In the genomic region with DNA sequence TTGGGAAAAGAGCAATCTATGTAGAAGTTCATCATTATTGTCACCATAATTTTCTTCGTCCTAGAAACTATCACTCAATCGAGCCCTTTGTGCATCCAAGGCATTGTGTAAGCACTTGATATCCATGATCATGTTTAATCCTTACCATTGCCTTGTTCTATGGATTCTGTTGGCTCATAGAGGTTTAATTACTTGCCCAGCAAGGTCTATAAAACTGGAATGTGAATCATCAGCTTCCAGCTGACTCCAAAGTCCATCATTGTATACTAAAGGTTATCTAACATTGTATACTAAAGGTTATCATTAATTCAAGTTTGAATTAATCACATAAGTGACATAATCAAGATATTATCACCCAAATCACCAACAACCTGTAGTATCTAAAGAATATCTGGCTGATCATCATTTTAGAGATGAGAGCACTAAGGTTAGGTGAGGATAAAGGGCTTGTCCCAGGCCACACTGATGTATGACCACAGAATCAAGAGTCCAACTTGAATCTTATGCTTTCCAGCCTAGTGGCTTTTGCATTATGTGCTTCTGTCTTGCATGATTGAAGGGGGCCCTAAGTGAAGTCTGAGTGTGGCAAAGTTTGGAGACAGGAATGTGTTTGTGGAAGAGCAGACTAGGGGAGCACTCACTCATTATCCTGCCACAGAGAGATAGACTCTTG, we compare ENCODE assay signal across 25 cellular contexts.
DNase-seq lines count a peak whose midpoint lies in the region; ATAC-seq and TF ChIP-seq lines count a peak whose summit lies in the region.
"Had no signal": no experiment of that assay in that cellular context is flagged by ENCODE, and none has a peak within 500 bp of the region (broad histone marks: within the 10 kb centered on the region; RNA-seq: fewer than 3 reads in every experiment).

No MANE protein-coding gene starts in this region.

- CTCF ChIA-PET in activated CD4-positive, alpha-beta T cell treated with anti-CD3 and anti-CD28 coated beads, Interleukin-2, amount 10 ng/mL, durations not matched to agents 7 days and 5 days (lab: Charles Lee), result no interaction called here

- no peaks in the 10 kb centered on the region for H3K27me3 Mint-ChIP-seq in activated CD4-positive, alpha-beta T cell treated with anti-CD3 and anti-CD28 coated beads, Interleukin-2, amount 10 ng/mL, durations not matched to agents 7 days and 5 days
- H3K27me3 Mint-ChIP-seq: CD4-positive, CD25-positive, alpha-beta regulatory T cell; CD8-positive, alpha-beta memory T cell had no signal

- POLR2A ChIA-PET in activated CD4-positive, alpha-beta T cell treated with anti-CD3 and anti-CD28 coated beads, Interleukin-2, amount 10 ng/mL, durations not matched to agents 7 days and 5 days (lab: Charles Lee), result no interaction called here

- H3K4me2 ChIP-seq in neuronal stem cell (ENCODE audit: insufficient read depth, low read length, poor library complexity, severe bottlenecking), result no peak overlapping the region
- H3K4me2 ChIP-seq: BLaER1 had no signal

- TF ChIP-seq CTCF in mucosa of descending colon (IDR thresholded peaks at IDR 0.05) (no peak), lower lobe of right lung (IDR thresholded peaks at IDR 0.05) (no peak), gastrocnemius medialis (IDR thresholded peaks at IDR 0.05 in 4 of 5, conservative IDR thresholded peaks at IDR 0.05 in 1 of 5) (no peak)

- H2BK120ac ChIP-seq in neuronal stem cell (ENCODE audit: low read depth, low read length), result no peak overlapping the region

- H3K4me1 Mint-ChIP-seq in activated CD4-positive, alpha-beta T cell treated with anti-CD3 and anti-CD28 coated beads, Interleukin-2, amount 10 ng/mL, durations not matched to agents 7 days and 5 days, result no peaks in the 10 kb centered on the region
- H3K4me1 Mint-ChIP-seq: CD14-positive monocyte; CD4-positive, alpha-beta memory T cell; CD4-positive, CD25-positive, alpha-beta regulatory T cell; CD8-positive, alpha-beta memory T cell had no signal

- ATAC-seq in mucosa of descending colon, result peak; percentile 94
- ATAC-seq in lower lobe of right lung, result no peak
- ATAC-seq in gastrocnemius medialis, result no peak
- ATAC-seq: GM12878 had no signal

- WGBS in neuronal stem cell (ENCODE audit: extremely low coverage in 2 of 2, insufficient read length in 2 of 2, insufficient replicate concordance in 1 of 2), 2 donors, result no CpG with 5 or more reads among the region's 2 CpGs

- peak overlapping the region; percentile 34 for H2BK15ac ChIP-seq in neuronal stem cell (ENCODE audit: low read length)

- no peak overlapping the region for H3K14ac ChIP-seq in neuronal stem cell (ENCODE audit: low read length)

- H3K27ac Mint-ChIP-seq in activated CD4-positive, alpha-beta T cell treated with anti-CD3 and anti-CD28 coated beads, Interleukin-2, amount 10 ng/mL, durations not matched to agents 7 days and 5 days, result no peak overlapping the region
- H3K27ac Mint-ChIP-seq: CD14-positive monocyte; CD4-positive, alpha-beta memory T cell; CD4-positive, CD25-positive, alpha-beta regulatory T cell; CD8-positive, alpha-beta memory T cell had no signal

- no peak overlapping the region for H4K8ac ChIP-seq in neuronal stem cell (ENCODE audit: low read depth, low read length)

- H2AK5ac ChIP-seq in neuronal stem cell (ENCODE audit: low read depth, low read length), result no peak overlapping the region

- no peaks in the 10 kb centered on the region for H3K36me3 Mint-ChIP-seq in activated CD4-positive, alpha-beta T cell treated with anti-CD3 and anti-CD28 coated beads, Interleukin-2, amount 10 ng/mL, durations not matched to agents 7 days and 5 days (ENCODE audit: low read depth)
- H3K36me3 Mint-ChIP-seq: CD14-positive monocyte; CD4-positive, alpha-beta memory T cell; CD4-positive, CD25-positive, alpha-beta regulatory T cell; CD8-positive, alpha-beta memory T cell had no signal

- no peaks in the 10 kb centered on the region for H3K79me1 ChIP-seq in neuronal stem cell (ENCODE audit: low read depth, low read length)

- TF ChIP-seq POLR2A in gastrocnemius medialis (IDR thresholded peaks at IDR 0.05), result no peak

- H2BK5ac ChIP-seq in neuronal stem cell (ENCODE audit: low read length), result no peak overlapping the region

- H3K4ac ChIP-seq in neuronal stem cell (ENCODE audit: low read length), result no peak overlapping the region

- no peak overlapping the region for H2BK12ac ChIP-seq in neuronal stem cell (ENCODE audit: low read length)

- H3K9me3 Mint-ChIP-seq in activated CD4-positive, alpha-beta T cell treated with anti-CD3 and anti-CD28 coated beads, Interleukin-2, amount 10 ng/mL, durations not matched to agents 7 days and 5 days, result peaks cover 2% of the 10 kb centered on the region

- H4K91ac ChIP-seq in neuronal stem cell (ENCODE audit: low read depth, low read length, poor library complexity), result no peak overlapping the region

- no peak overlapping the region for H3K9ac ChIP-seq in neuronal stem cell (ENCODE audit: low read depth, low read length, poor library complexity)
- H3K9ac ChIP-seq: BLaER1 had no signal

- no peaks in the 10 kb centered on the region for H3K36me3 ChIP-seq in mucosa of descending colon (ENCODE audit: low read depth)
- no peaks in the 10 kb centered on the region for H3K36me3 ChIP-seq in neuronal stem cell (replicated peaks in 1 of 2; ENCODE audit: control insufficient read depth in 2 of 2, insufficient read depth in 2 of 2, low read length in 2 of 2)
- H3K36me3 ChIP-seq in lower lobe of right lung, result no peaks in the 10 kb centered on the region
- H3K36me3 ChIP-seq in gastrocnemius medialis, result no peaks in the 10 kb centered on the region
- H3K36me3 ChIP-seq: BE2C, BLaER1 had no signal

- H3K4me3 ChIP-seq in mucosa of descending colon, result no peak overlapping the region
- no peak overlapping the region for H3K4me3 ChIP-seq in neuronal stem cell (ENCODE audit: low read length in 2 of 2)
- no peak overlapping the region for H3K4me3 ChIP-seq in lower lobe of right lung
- H3K4me3 ChIP-seq in gastrocnemius medialis, result no peak overlapping the region
- H3K4me3 ChIP-seq: BLaER1, GM12878 had no signal

- no peak overlapping the region for H3K4me3 Mint-ChIP-seq in activated CD4-positive, alpha-beta T cell treated with anti-CD3 and anti-CD28 coated beads, Interleukin-2, amount 10 ng/mL, durations not matched to agents 7 days and 5 days
- H3K4me3 Mint-ChIP-seq: CD14-positive monocyte; CD4-positive, alpha-beta memory T cell; CD4-positive, CD25-positive, alpha-beta regulatory T cell; CD8-positive, alpha-beta memory T cell had no signal

- DNase-seq in SW480 (ENCODE audit: low spot score) (peak; percentile 25), mucosa of descending colon (peak in 1 of 3 donors; percentile 18), neuronal stem cell (ENCODE audit: low spot score) (no peak), lower lobe of right lung (no peak), gastrocnemius medialis (no peak), RPMI8226 (no peak)
- DNase-seq in activated CD4-positive, alpha-beta T cell treated with anti-CD3 and anti-CD28 coated beads, Interleukin-2, amount 10 ng/mL, durations not matched to agents 7 days and 5 days, result no peak
- DNase-seq: 8988T; ACHN; BE2C; C1 segment of cervical spinal cord; CD4-positive, alpha-beta memory T cell; CD4-positive, CD25-positive, alpha-beta regulatory T cell; CD8-positive, alpha-beta memory T cell; COR-L47; DMS 273 treated with DMSO at 0.1 percent for 48 hours; DMS153; DMS53; DMS79; DND-41; EL; GDM1 had no signal

- no peak overlapping the region for H3K23ac ChIP-seq in neuronal stem cell (ENCODE audit: low read depth, low read length, poor library complexity)

- intact Hi-C loops in mucosa of descending colon (cut with DNase I, micrococcal nuclease) (no loop called here), lower lobe of right lung (cut with DNase I) (no loop called here), gastrocnemius medialis (cut with DNase I; ENCODE audit: low total_unique reads) (no loop called here)

- in situ Hi-C loops in gastrocnemius medialis (cut with MboI; ENCODE audit: low sequenced_read_pairs in 4 of 4), result no loop called here

- H3K4me1 ChIP-seq in mucosa of descending colon (ENCODE audit: low read depth) (no peaks in the 10 kb centered on the region), neuronal stem cell (ENCODE audit: control insufficient read depth in 2 of 2, insufficient read depth in 1 of 2, low read depth in 1 of 2, low read length in 2 of 2) (peaks cover 10 to 11% of the 10 kb centered on the region in 2 donors), lower lobe of right lung (no peaks in the 10 kb centered on the region), gastrocnemius medialis (no peaks in the 10 kb centered on the region)
- H3K4me1 ChIP-seq: BE2C, BLaER1 had no signal

- no peak overlapping the region for H2AFZ ChIP-seq in neuronal stem cell (ENCODE audit: low read length)

- no peak overlapping the region for H3K18ac ChIP-seq in neuronal stem cell (ENCODE audit: low read length)

- H3K27me3 ChIP-seq in neuronal stem cell (ENCODE audit: control insufficient read depth in 3 of 3, insufficient read depth in 3 of 3, low read depth in 1 of 3, low read length in 3 of 3) (no peaks in the 10 kb centered on the region), lower lobe of right lung (ENCODE audit: low read depth) (no peaks in the 10 kb centered on the region), gastrocnemius medialis (no peaks in the 10 kb centered on the region)
- H3K27me3 ChIP-seq: BE2C, BLaER1 had no signal

- H3K9me3 ChIP-seq in mucosa of descending colon (no peaks in the 10 kb centered on the region), neuronal stem cell (replicated peaks in 1 of 2; ENCODE audit: control insufficient read depth in 2 of 2, insufficient read depth in 1 of 2, low read depth in 1 of 2, low read length in 2 of 2) (no peaks in the 10 kb centered on the region), lower lobe of right lung (no peaks in the 10 kb centered on the region), gastrocnemius medialis (no peaks in the 10 kb centered on the region)
- H3K9me3 ChIP-seq: BE2C, BLaER1 had no signal

- no peak overlapping the region for H3K27ac ChIP-seq in neuronal stem cell (replicated peaks; ENCODE audit: low read length)
- H3K27ac ChIP-seq in lower lobe of right lung, result no peak overlapping the region
- H3K27ac ChIP-seq in gastrocnemius medialis, result no peak overlapping the region
- H3K27ac ChIP-seq: BLaER1 had no signal
